8 cellular contexts compared by ENCODE assay signal in the genomic region with DNA sequence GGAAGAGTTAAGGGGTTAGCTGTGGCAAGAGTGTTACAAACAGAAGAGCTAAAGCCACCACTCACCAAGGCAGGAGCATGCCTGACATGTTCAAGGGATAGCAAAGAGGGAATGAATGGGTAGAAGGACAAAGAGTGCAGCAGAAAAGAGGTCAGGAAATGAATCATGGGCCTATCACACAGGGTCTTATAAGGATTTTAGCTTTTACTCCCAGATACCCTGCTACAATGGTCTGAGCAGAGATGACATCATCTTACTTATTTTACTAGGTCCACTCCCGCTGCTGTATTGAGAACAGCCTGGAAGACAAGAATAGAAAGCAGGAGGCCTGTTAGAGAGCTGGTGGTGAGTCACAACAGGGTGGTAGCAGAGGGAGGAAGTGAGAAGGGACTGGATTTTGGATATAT. TPM values are rescaled to one million over a fixed set of nuclear protein-coding genes. Genes with fewer than 3 reads are reported as not detected.
DNase-seq lines count a peak whose midpoint lies in the region; ATAC-seq, FAIRE-seq and TF ChIP-seq lines count a peak whose summit lies in the region.

No MANE protein-coding gene starts in this region.

- no peak overlapping the region for H3K4me3 ChIP-seq in bronchial epithelial cell (ENCODE audit: low read depth, low read length)

- TF ChIP-seq CTCF in bronchial epithelial cell (IDR thresholded peaks at IDR 0.05; ENCODE audit: insufficient read depth, low read length, severe bottlenecking), result no peak

- FAIRE-seq in bronchial epithelial cell (lab: Jason Lieb, UNC), result no peak

- peaks cover 4% of the 10 kb centered on the region for H3K36me3 ChIP-seq in bronchial epithelial cell (ENCODE audit: control insufficient read depth, insufficient read depth, low read length)

- no peaks in the 10 kb centered on the region for H3K27me3 ChIP-seq in bronchial epithelial cell (ENCODE audit: control insufficient read depth, insufficient read depth, low read length)

- ATAC-seq in GM18498 (IDR thresholded peaks at IDR 0.05; ENCODE audit: unreplicated experiment), result peak; percentile 97

- DNase-seq in HCEC 1CT (peak; percentile 95), LoVo (ENCODE audit: low spot score) (peak; percentile 57), bronchial epithelial cell (ENCODE audit: low read depth) (peak; percentile 93), midbrain (lab: John Stamatoyannopoulos, UW) (peak; percentile 19), NCI-H1436 treated with DMSO at 0.1 percent for 48 hours (lab: John Stamatoyannopoulos, UW) (no peak), globus pallidus (ENCODE audit: low spot score) (no peak), NAMALWA (ENCODE audit: low spot score) (no peak)

RNA-seq across cellular contexts. Expression of gene TRAF6, which starts 9.8 kb away (rescaled TPM):
- total RNA-seq in bronchial epithelial cell, result 6.1 and 6.9 TPM in 2 replicates

Comparison
In these comparisons a context has a peak if more than half of its experiments do, and no peak if none do; other contexts are left out.
1. DNase-seq: peak in HCEC 1CT (single experiment), LoVo (single experiment), bronchial epithelial cell (single experiment) and midbrain (single experiment); none in NCI-H1436 treated with DMSO at 0.1 percent for 48 hours (single experiment), globus pallidus (single experiment) and NAMALWA (single experiment).